In the genomic region with DNA sequence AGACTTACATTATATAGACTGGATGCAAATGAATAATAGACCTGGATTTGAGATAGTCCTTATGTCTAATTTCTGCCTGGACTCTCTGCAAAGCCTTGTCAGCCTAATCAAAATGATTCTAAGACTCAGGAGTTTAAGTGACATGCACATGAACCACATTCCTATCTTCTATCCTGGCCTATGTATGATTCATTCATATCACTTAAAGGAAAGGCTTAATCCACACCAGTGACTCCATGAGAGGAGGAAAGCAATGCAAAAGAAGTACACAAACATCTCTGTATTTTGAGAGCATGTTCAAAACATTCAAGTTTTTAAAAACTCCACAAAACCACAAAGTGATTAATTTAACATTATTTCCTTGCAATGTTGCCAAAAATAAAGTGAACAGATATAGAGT, we compare ENCODE assay signal across 19 cellular contexts.
"Had no signal": no experiment of that assay in that cellular context is flagged by ENCODE, and none has a peak within 500 bp of the region (broad histone marks: within the 10 kb centered on the region; RNA-seq: fewer than 3 reads in every experiment).

No MANE protein-coding gene starts in this region.

- H3K4me1 Mint-ChIP-seq: central memory CD8-positive, alpha-beta T cell had no signal

- H3K4me3 Mint-ChIP-seq: activated naive CD8-positive, alpha-beta T cell; central memory CD8-positive, alpha-beta T cell; naive thymus-derived CD4-positive, alpha-beta T cell; neural progenitor cell; stimulated activated naive CD8-positive, alpha-beta T cell treated with anti-CD3 and anti-CD28 coated beads, Interleukin-15, amount 100 ng/mL, for 72 hours had no signal

- H3K4me2 ChIP-seq: hepatocyte, neural progenitor cell had no signal

- H2AFZ ChIP-seq: hepatocyte, neural progenitor cell had no signal

- H3K4me3 ChIP-seq: hepatocyte, neural progenitor cell, ovary, psoas muscle, suprapubic skin had no signal

- H3K27me3 Mint-ChIP-seq: activated naive CD8-positive, alpha-beta T cell; central memory CD8-positive, alpha-beta T cell; naive thymus-derived CD4-positive, alpha-beta T cell; stimulated activated naive CD8-positive, alpha-beta T cell treated with anti-CD3 and anti-CD28 coated beads, Interleukin-15, amount 100 ng/mL, for 72 hours had no signal

- DNase-seq: activated CD4-positive, alpha-beta T cell treated with anti-CD3 and anti-CD28 coated beads for 1 hour; activated CD4-positive, alpha-beta T cell treated with anti-CD3 and anti-CD28 coated beads, Interleukin-2, amount 50 U/mL, for 4 hours; cortex of kidney; left cardiac atrium; mesendoderm; naive thymus-derived CD4-positive, alpha-beta T cell; ovary; psoas muscle; right cardiac atrium; small intestine; stimulated activated CD4-positive, alpha-beta T cell treated with anti-CD3 and anti-CD28 coated beads, Interleukin-4, amount 100 ng/mL, for 1 hour; stimulated activated naive CD8-positive, alpha-beta T cell treated with anti-CD3 and anti-CD28 coated beads, Interleukin-15, amount 100 ng/mL, for 72 hours; trophoblast cell; WERI-Rb-1 had no signal

- H3K4me1 ChIP-seq: neural progenitor cell had no signal

- H3K9me3 Mint-ChIP-seq: central memory CD8-positive, alpha-beta T cell; neural progenitor cell; stimulated activated naive CD8-positive, alpha-beta T cell treated with anti-CD3 and anti-CD28 coated beads, Interleukin-15, amount 100 ng/mL, for 72 hours had no signal

- ATAC-seq: left cardiac atrium; naive thymus-derived CD4-positive, alpha-beta T cell; right cardiac atrium; stimulated activated naive CD8-positive, alpha-beta T cell treated with anti-CD3 and anti-CD28 coated beads, Interleukin-15, amount 100 ng/mL, for 72 hours had no signal

- H3K9ac ChIP-seq: neural progenitor cell had no signal

- H3K27me3 ChIP-seq: hepatocyte, neural progenitor cell, ovary, suprapubic skin had no signal

- H3K27ac ChIP-seq: hepatocyte, neural progenitor cell, ovary, psoas muscle, suprapubic skin, WERI-Rb-1 had no signal

- H3K36me3 ChIP-seq: neural progenitor cell, ovary, suprapubic skin, WERI-Rb-1 had no signal

- H3K36me3 Mint-ChIP-seq: activated naive CD8-positive, alpha-beta T cell had no signal

- H3K9me3 ChIP-seq: ovary, psoas muscle, suprapubic skin had no signal

- H3K27ac Mint-ChIP-seq: activated naive CD8-positive, alpha-beta T cell; naive thymus-derived CD4-positive, alpha-beta T cell; neural progenitor cell; stimulated activated naive CD8-positive, alpha-beta T cell treated with anti-CD3 and anti-CD28 coated beads, Interleukin-15, amount 100 ng/mL, for 72 hours had no signal
